ENCODE assay signal across 28 cellular contexts in genomic region chr5:99607124-99607523, GRCh38.
"Had no signal": no experiment of that assay in that cellular context is flagged by ENCODE, and none has a peak within 500 bp of the region (broad histone marks: within the 10 kb centered on the region; RNA-seq: fewer than 3 reads in every experiment).

No MANE protein-coding gene starts in this region.

- H3K4me3 Mint-ChIP-seq: dendritic cell treated with granulocyte-macrophage colony-stimulating factor and Interleukin-4, amounts not matched to agents 40 ng/mL and 50 ng/mL, for 4 days; endodermal cell; memory B cell; natural killer cell; stimulated activated memory B cell treated with anti-CD40 and anti-IgM and Interleukin-4, amounts not matched to agents 10 μg/mL and 1 μg/mL and 100 μg/mL, for 72 hours; type B pancreatic cell had no signal

- H3K27me3 ChIP-seq: gastroesophageal sphincter, heart left ventricle, hepatocyte, sigmoid colon, spleen, testis, tibial artery had no signal

- H3K9me3 ChIP-seq: gastroesophageal sphincter, heart left ventricle, prostate gland, sigmoid colon, spleen, testis, tibial artery had no signal

- DNase-seq: effector CD8-positive, alpha-beta T cell; endodermal cell; foreskin fibroblast; heart left ventricle; kidney; natural killer cell; occipital lobe; right cardiac atrium; sigmoid colon; spleen; stimulated activated CD4-positive, alpha-beta T cell treated with anti-CD3 and anti-CD28 coated beads, Interleukin-4, amount 100 ng/mL, for 4 hours; stimulated activated naive CD8-positive, alpha-beta T cell treated with anti-CD3 and anti-CD28 coated beads, Interleukin-15, Interleukin-2, amounts not matched to agents 100 U/mL and 50 U/mL, for 24 hours; substantia nigra; testis; tibial artery had no signal

- H3K4me1 ChIP-seq: gastroesophageal sphincter, heart left ventricle, parathyroid adenoma, prostate gland, sigmoid colon, spleen, testis, tibial artery had no signal

- H3K4me2 ChIP-seq: hepatocyte had no signal

- H3K36me3 ChIP-seq: gastroesophageal sphincter, heart left ventricle, prostate gland, sigmoid colon, spleen, tibial artery had no signal

- H3K27me3 Mint-ChIP-seq: dendritic cell treated with granulocyte-macrophage colony-stimulating factor and Interleukin-4, amounts not matched to agents 40 ng/mL and 50 ng/mL, for 4 days; memory B cell; stimulated activated memory B cell treated with anti-CD40 and anti-IgM and Interleukin-4, amounts not matched to agents 10 μg/mL and 1 μg/mL and 100 μg/mL, for 72 hours; type B pancreatic cell had no signal

- H3K9me3 Mint-ChIP-seq: dendritic cell treated with granulocyte-macrophage colony-stimulating factor and Interleukin-4, amounts not matched to agents 40 ng/mL and 50 ng/mL, for 4 days; endodermal cell; memory B cell; stimulated activated memory B cell treated with anti-CD40 and anti-IgM and Interleukin-4, amounts not matched to agents 10 μg/mL and 1 μg/mL and 100 μg/mL, for 72 hours; type B pancreatic cell had no signal

- H3K27ac Mint-ChIP-seq: dendritic cell treated with granulocyte-macrophage colony-stimulating factor and Interleukin-4, amounts not matched to agents 40 ng/mL and 50 ng/mL, for 4 days; endodermal cell; memory B cell; natural killer cell; stimulated activated memory B cell treated with anti-CD40 and anti-IgM and Interleukin-4, amounts not matched to agents 10 μg/mL and 1 μg/mL and 100 μg/mL, for 72 hours; type B pancreatic cell had no signal

- H3K4me3 ChIP-seq: gastroesophageal sphincter, heart left ventricle, hepatocyte, lung, prostate gland, sigmoid colon, skin epidermis, spleen, testis, tibial artery had no signal

- H3K27ac ChIP-seq: epithelial cell of prostate, gastroesophageal sphincter, heart left ventricle, hepatocyte, parathyroid adenoma, prostate gland, sigmoid colon, skin epidermis, spleen, testis, tibial artery had no signal

- H3K9ac ChIP-seq: parathyroid adenoma had no signal

- H3K79me2 ChIP-seq: hepatocyte, parathyroid adenoma had no signal

- H3K4me1 Mint-ChIP-seq: endodermal cell; memory B cell; natural killer cell; stimulated activated memory B cell treated with anti-CD40 and anti-IgM and Interleukin-4, amounts not matched to agents 10 μg/mL and 1 μg/mL and 100 μg/mL, for 72 hours had no signal

- H3K36me3 Mint-ChIP-seq: memory B cell; natural killer cell; stimulated activated memory B cell treated with anti-CD40 and anti-IgM and Interleukin-4, amounts not matched to agents 10 μg/mL and 1 μg/mL and 100 μg/mL, for 72 hours; type B pancreatic cell had no signal

- H2AFZ ChIP-seq: hepatocyte, parathyroid adenoma had no signal

- ATAC-seq: esophagus mucosa; gastroesophageal sphincter; heart left ventricle; left lobe of liver; natural killer cell; right cardiac atrium; stimulated activated memory B cell treated with anti-CD40 and anti-IgM and Interleukin-4, amounts not matched to agents 10 μg/mL and 1 μg/mL and 100 μg/mL, for 72 hours; stimulated activated naive CD8-positive, alpha-beta T cell treated with anti-CD3 and anti-CD28 coated beads, Interleukin-15, Interleukin-2, amounts not matched to agents 100 U/mL and 50 U/mL, for 24 hours had no signal
